Comparison of ENCODE assay signal across 25 cellular contexts in genomic region chr12:47562201-47562600, GRCh38.
"Had no signal": no experiment of that assay in that cellular context is flagged by ENCODE, and none has a peak within 500 bp of the region (broad histone marks: within the 10 kb centered on the region; RNA-seq: fewer than 3 reads in every experiment).

No MANE protein-coding gene starts in this region.

- H3K4me3 Mint-ChIP-seq: naive thymus-derived CD4-positive, alpha-beta T cell; natural killer cell treated with Interleukin-12 subunit alpha and Interleukin-12 subunit beta and Interleukin-15 and Interleukin-18, amount 100 ng/mL, for 72 hours; stimulated activated effector memory CD8-positive, alpha-beta T cell treated with anti-CD3 and anti-CD28 coated beads, Interleukin-12 subunit alpha, Interleukin-12 subunit beta, amount 100 ng/mL, for 72 hours; type B pancreatic cell had no signal

- H3K27ac Mint-ChIP-seq: natural killer cell treated with Interleukin-12 subunit alpha and Interleukin-12 subunit beta and Interleukin-15 and Interleukin-18, amount 100 ng/mL, for 72 hours; stimulated activated effector memory CD8-positive, alpha-beta T cell treated with anti-CD3 and anti-CD28 coated beads, Interleukin-12 subunit alpha, Interleukin-12 subunit beta, amount 100 ng/mL, for 72 hours; type B pancreatic cell had no signal

- H3K9ac ChIP-seq: parathyroid adenoma had no signal

- H3K9me3 ChIP-seq: heart right ventricle, left ventricle myocardium inferior, mucosa of descending colon, psoas muscle, spleen, suprapubic skin, thoracic aorta, tibial artery, uterus had no signal

- H3K4me1 ChIP-seq: heart right ventricle, left ventricle myocardium inferior, parathyroid adenoma, psoas muscle, spleen, suprapubic skin, tibial artery, uterus had no signal

- DNase-seq: heart right ventricle; islet precursor cell; left ventricle myocardium inferior; mesendoderm; midbrain; mucosa of descending colon; naive thymus-derived CD4-positive, alpha-beta T cell; nucleus accumbens; psoas muscle; right cardiac atrium; small intestine; spleen; stimulated activated CD4-positive, alpha-beta T cell treated with anti-CD3 and anti-CD28 coated beads, Interleukin-4, amount 100 ng/mL, for 24 hours; stimulated activated naive CD4-positive, alpha-beta T cell; tibial artery; uterus had no signal

- H3K27me3 ChIP-seq: heart right ventricle, hepatocyte, spleen, suprapubic skin, tibial artery, uterus had no signal

- H3K36me3 Mint-ChIP-seq: naive thymus-derived CD4-positive, alpha-beta T cell; natural killer cell treated with Interleukin-12 subunit alpha and Interleukin-12 subunit beta and Interleukin-15 and Interleukin-18, amount 100 ng/mL, for 72 hours; stimulated activated effector memory CD8-positive, alpha-beta T cell treated with anti-CD3 and anti-CD28 coated beads, Interleukin-12 subunit alpha, Interleukin-12 subunit beta, amount 100 ng/mL, for 72 hours; type B pancreatic cell had no signal

- H3K4me1 Mint-ChIP-seq: stimulated activated effector memory CD8-positive, alpha-beta T cell treated with anti-CD3 and anti-CD28 coated beads, Interleukin-12 subunit alpha, Interleukin-12 subunit beta, amount 100 ng/mL, for 72 hours had no signal

- H3K27ac ChIP-seq: heart right ventricle, hepatocyte, left ventricle myocardium inferior, parathyroid adenoma, psoas muscle, suprapubic skin, thoracic aorta, tibial artery had no signal

- H3K9me3 Mint-ChIP-seq: natural killer cell treated with Interleukin-12 subunit alpha and Interleukin-12 subunit beta and Interleukin-15 and Interleukin-18, amount 100 ng/mL, for 72 hours; stimulated activated effector memory CD8-positive, alpha-beta T cell treated with anti-CD3 and anti-CD28 coated beads, Interleukin-12 subunit alpha, Interleukin-12 subunit beta, amount 100 ng/mL, for 72 hours; type B pancreatic cell had no signal

- ATAC-seq: heart right ventricle; mucosa of descending colon; naive thymus-derived CD4-positive, alpha-beta T cell; natural killer cell treated with Interleukin-12 subunit alpha and Interleukin-12 subunit beta and Interleukin-15 and Interleukin-18, amount 100 ng/mL, for 72 hours; psoas muscle; right cardiac atrium; sciatic nerve had no signal

- H3K4me3 ChIP-seq: heart right ventricle, hepatocyte, left ventricle myocardium inferior, lung, mucosa of descending colon, psoas muscle, spleen, suprapubic skin, thoracic aorta, tibial artery, uterus had no signal

- H3K36me3 ChIP-seq: heart right ventricle, left ventricle myocardium inferior, spleen, suprapubic skin, thoracic aorta, tibial artery, uterus had no signal
